Comparison of ENCODE assay signal across 8 cellular contexts in the genomic region with DNA sequence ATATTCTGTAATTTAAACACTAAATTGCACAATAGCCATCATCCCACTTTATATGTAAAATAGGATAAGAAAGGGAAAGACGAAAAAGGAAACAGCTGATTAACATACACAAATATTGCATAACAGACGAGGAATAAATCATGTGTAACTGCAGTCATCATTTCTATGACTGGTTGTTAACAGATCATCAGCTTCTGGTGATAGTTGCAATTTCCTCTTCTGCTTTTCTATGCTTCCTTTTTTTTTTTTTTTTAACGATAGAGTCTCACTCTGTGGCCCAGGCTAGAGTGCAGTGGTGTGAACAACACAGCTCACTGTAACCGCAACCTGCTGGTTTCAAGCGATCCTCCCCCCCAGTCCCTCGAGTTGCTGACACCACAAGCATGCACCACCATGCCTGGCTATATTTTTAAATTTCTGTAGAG. TPM values are rescaled to one million over a fixed set of nuclear protein-coding genes. Genes with fewer than 3 reads are reported as not detected.
DNase-seq lines count a peak whose midpoint lies in the region; ATAC-seq and FAIRE-seq lines count a peak whose summit lies in the region.
"Had no signal": no experiment of that assay in that cellular context is flagged by ENCODE, and none has a peak within 500 bp of the region (broad histone marks: within the 10 kb centered on the region; RNA-seq: fewer than 3 reads in every experiment).

No MANE protein-coding gene starts in this region.

- peak overlapping the region; percentile 40 to 77 (median 61) for H3K4me3 Mint-ChIP-seq in immature natural killer cell
- no peak overlapping the region for H3K4me3 Mint-ChIP-seq in activated CD4-positive, alpha-beta memory T cell treated with anti-CD3 and anti-CD28 coated beads, Interleukin-2, amount 10 ng/mL, durations not matched to agents 7 days and 5 days

- no peaks in the 10 kb centered on the region for H3K9me3 Mint-ChIP-seq in immature natural killer cell
- H3K9me3 Mint-ChIP-seq in activated CD4-positive, alpha-beta memory T cell treated with anti-CD3 and anti-CD28 coated beads, Interleukin-2, amount 10 ng/mL, durations not matched to agents 7 days and 5 days = no peaks in the 10 kb centered on the region

- peaks cover 32 to 33% of the 10 kb centered on the region in 2 donors for H3K4me1 Mint-ChIP-seq in immature natural killer cell
- no peaks in the 10 kb centered on the region for H3K4me1 Mint-ChIP-seq in activated CD4-positive, alpha-beta memory T cell treated with anti-CD3 and anti-CD28 coated beads, Interleukin-2, amount 10 ng/mL, durations not matched to agents 7 days and 5 days

- no peaks in the 10 kb centered on the region for H3K36me3 Mint-ChIP-seq in immature natural killer cell
- no peaks in the 10 kb centered on the region for H3K36me3 Mint-ChIP-seq in activated CD4-positive, alpha-beta memory T cell treated with anti-CD3 and anti-CD28 coated beads, Interleukin-2, amount 10 ng/mL, durations not matched to agents 7 days and 5 days (ENCODE audit: low read depth)

- peaks cover 1 to 13% (median 12%) of the 10 kb centered on the region in 3 donors for H3K27me3 Mint-ChIP-seq in immature natural killer cell (ENCODE audit: low read depth in 3 of 3)
- H3K27me3 Mint-ChIP-seq in activated CD4-positive, alpha-beta memory T cell treated with anti-CD3 and anti-CD28 coated beads, Interleukin-2, amount 10 ng/mL, durations not matched to agents 7 days and 5 days = no peaks in the 10 kb centered on the region

- no peak for FAIRE-seq in RCC 7860 (lab: Jason Lieb, UNC)
- FAIRE-seq: endothelial cell of umbilical vein had no signal

- DNase-seq in NCI-H1436 (lab: John Stamatoyannopoulos, UW) = peak; percentile 39
- peak; percentile 73 to 85 (median 82) for DNase-seq in immature natural killer cell
- DNase-seq in activated CD4-positive, alpha-beta memory T cell treated with anti-CD3 and anti-CD28 coated beads, Interleukin-2, amount 10 ng/mL, durations not matched to agents 7 days and 5 days = no peak
- no peak for DNase-seq in activated CD4-positive, CD25-positive, alpha-beta regulatory T cell treated with anti-CD3 and anti-CD28 coated beads, Interleukin-2, amount 50 U/mL, for 72 hours
- DNase-seq in RCC 7860 (ENCODE audit: low spot score) = no peak

- ATAC-seq in GM18909 (IDR thresholded peaks at IDR 0.05; ENCODE audit: poor library complexity, unreplicated experiment) = peak; percentile 94
- peak; percentile 84 for ATAC-seq in HG02759 (IDR thresholded peaks at IDR 0.05; ENCODE audit: unreplicated experiment)

- H3K27ac Mint-ChIP-seq in immature natural killer cell = peak overlapping the region; percentile 79 to 94 (median 92)
- H3K27ac Mint-ChIP-seq in activated CD4-positive, alpha-beta memory T cell treated with anti-CD3 and anti-CD28 coated beads, Interleukin-2, amount 10 ng/mL, durations not matched to agents 7 days and 5 days = no peak overlapping the region

- CTCF ChIA-PET in activated CD4-positive, alpha-beta memory T cell treated with anti-CD3 and anti-CD28 coated beads, Interleukin-2, amount 10 ng/mL, durations not matched to agents 7 days and 5 days (lab: Charles Lee) = no interaction called here

- POLR2A ChIA-PET in activated CD4-positive, alpha-beta memory T cell treated with anti-CD3 and anti-CD28 coated beads, Interleukin-2, amount 10 ng/mL, durations not matched to agents 7 days and 5 days (lab: Charles Lee) = no interaction called here

RNA-seq across cellular contexts. Expression of a gene that starts 22.5 kb away (rescaled TPM):
- 10 to 100 TPM in 1 of 3 donors, 1 to 10 TPM in 2; 1.5 to 18.4 (median 5.4) TPM for polyA plus RNA-seq in immature natural killer cell
- total RNA-seq in activated CD4-positive, alpha-beta memory T cell treated with anti-CD3 and anti-CD28 coated beads, Interleukin-2, amount 10 ng/mL, durations not matched to agents 7 days and 5 days = 1 to 10 TPM; 1.3 to 1.9 TPM
- total RNA-seq: endothelial cell of umbilical vein had no signal
- polyA plus RNA-seq: endothelial cell of umbilical vein had no signal

RNA-seq across cellular contexts. Expression of a gene that starts 26.4 kb away (rescaled TPM):
- polyA plus RNA-seq in immature natural killer cell = not detected
- total RNA-seq in activated CD4-positive, alpha-beta memory T cell treated with anti-CD3 and anti-CD28 coated beads, Interleukin-2, amount 10 ng/mL, durations not matched to agents 7 days and 5 days = not detected
- total RNA-seq: endothelial cell of umbilical vein had no signal
- polyA plus RNA-seq: endothelial cell of umbilical vein had no signal

Comparison
In these comparisons a context has a peak if more than half of its experiments do, and no peak if none do; other contexts are left out.
1. DNase-seq: peak in NCI-H1436 (single experiment) and immature natural killer cell (3 of 3); none in activated CD4-positive, alpha-beta memory T cell treated with anti-CD3 and anti-CD28 coated beads, Interleukin-2, amount 10 ng/mL, durations not matched to agents 7 days and 5 days (single experiment), activated CD4-positive, CD25-positive, alpha-beta regulatory T cell treated with anti-CD3 and anti-CD28 coated beads, Interleukin-2, amount 50 U/mL, for 72 hours (single experiment) and RCC 7860 (single experiment).